25 cellular contexts compared by ENCODE assay signal in genomic region chr10:78513330-78513729, GRCh38.
DNase-seq lines count a peak whose midpoint lies in the region; ATAC-seq and TF ChIP-seq lines count a peak whose summit lies in the region.
"Had no signal": no experiment of that assay in that cellular context is flagged by ENCODE, and none has a peak within 500 bp of the region (broad histone marks: within the 10 kb centered on the region; RNA-seq: fewer than 3 reads in every experiment).

No MANE protein-coding gene starts in this region.

- H3K27me3 Mint-ChIP-seq in activated CD8-positive, alpha-beta T cell treated with anti-CD3 and anti-CD28 coated beads, Interleukin-2, amount 10 ng/mL, durations not matched to agents 7 days and 5 days (ENCODE audit: low read depth), result no peaks in the 10 kb centered on the region
- H3K27me3 Mint-ChIP-seq in activated CD8-positive, alpha-beta T cell treated with anti-CD3 and anti-CD28 coated beads for 36 hours, result no peaks in the 10 kb centered on the region
- H3K27me3 Mint-ChIP-seq: activated naive CD4-positive, alpha-beta T cell treated with anti-CD3 and anti-CD28 coated beads, Interleukin-2, amount 50 U/mL, for 24 hours had no signal

- CTCF ChIA-PET in activated CD8-positive, alpha-beta T cell treated with anti-CD3 and anti-CD28 coated beads, Interleukin-2, amount 10 ng/mL, durations not matched to agents 7 days and 5 days (lab: Charles Lee), result no interaction called here
- CTCF ChIA-PET in activated CD8-positive, alpha-beta T cell treated with anti-CD3 and anti-CD28 coated beads for 36 hours (lab: Charles Lee), result no interaction called here

- no peak overlapping the region for H3K27ac Mint-ChIP-seq in activated CD8-positive, alpha-beta T cell treated with anti-CD3 and anti-CD28 coated beads, Interleukin-2, amount 10 ng/mL, durations not matched to agents 7 days and 5 days
- no peak overlapping the region for H3K27ac Mint-ChIP-seq in activated CD8-positive, alpha-beta T cell treated with anti-CD3 and anti-CD28 coated beads for 36 hours
- H3K27ac Mint-ChIP-seq: B cell, nephron progenitor cell had no signal

- TF ChIP-seq CTCF in activated CD8-positive, alpha-beta T cell treated with anti-CD3 and anti-CD28 coated beads for 36 hours (IDR thresholded peaks at IDR 0.05), result no peak
- TF ChIP-seq CTCF in choroid plexus epithelial cell (conservative IDR thresholded peaks at IDR 0.05; ENCODE audit: low read depth, low read length) (no peak), uterus (IDR thresholded peaks at IDR 0.05) (no peak)

- no peaks in the 10 kb centered on the region for H3K36me3 ChIP-seq in uterus
- H3K36me3 ChIP-seq: SJSA1, thyroid gland had no signal

- no peaks in the 10 kb centered on the region for H3K4me1 Mint-ChIP-seq in activated CD8-positive, alpha-beta T cell treated with anti-CD3 and anti-CD28 coated beads, Interleukin-2, amount 10 ng/mL, durations not matched to agents 7 days and 5 days (ENCODE audit: low read depth)
- H3K4me1 Mint-ChIP-seq in activated CD8-positive, alpha-beta T cell treated with anti-CD3 and anti-CD28 coated beads for 36 hours (ENCODE audit: low read depth), result no peaks in the 10 kb centered on the region
- H3K4me1 Mint-ChIP-seq: activated naive CD4-positive, alpha-beta T cell treated with anti-CD3 and anti-CD28 coated beads, Interleukin-2, amount 50 U/mL, for 24 hours; B cell had no signal

- ATAC-seq in activated CD8-positive, alpha-beta T cell treated with anti-CD3 and anti-CD28 coated beads, Interleukin-2, amount 10 ng/mL, durations not matched to agents 7 days and 5 days, result no peak
- no peak for ATAC-seq in activated CD8-positive, alpha-beta T cell treated with anti-CD3 and anti-CD28 coated beads for 36 hours
- ATAC-seq in HG03469 (IDR thresholded peaks at IDR 0.05; ENCODE audit: unreplicated experiment) (no peak), HG02588 (IDR thresholded peaks at IDR 0.05; ENCODE audit: unreplicated experiment) (no peak)
- ATAC-seq: sciatic nerve; stimulated activated naive CD8-positive, alpha-beta T cell treated with anti-CD3 and anti-CD28 coated beads, Interleukin-15, Interleukin-2, amounts not matched to agents 100 U/mL and 50 U/mL, for 24 hours had no signal

- POLR2A ChIA-PET in activated CD8-positive, alpha-beta T cell treated with anti-CD3 and anti-CD28 coated beads, Interleukin-2, amount 10 ng/mL, durations not matched to agents 7 days and 5 days (lab: Charles Lee), result no interaction called here
- POLR2A ChIA-PET in activated CD8-positive, alpha-beta T cell treated with anti-CD3 and anti-CD28 coated beads for 36 hours (lab: Charles Lee), result no interaction called here

- DNase-seq in activated CD8-positive, alpha-beta T cell treated with anti-CD3 and anti-CD28 coated beads, Interleukin-2, amount 10 ng/mL, durations not matched to agents 7 days and 5 days, result peak; percentile 4
- no peak for DNase-seq in activated CD8-positive, alpha-beta T cell treated with anti-CD3 and anti-CD28 coated beads for 36 hours
- peak; percentile 28 for DNase-seq in choroid plexus epithelial cell (ENCODE audit: low read depth)
- DNase-seq in myocyte (ENCODE audit: low read depth), result peak; percentile 25
- DNase-seq in uterus, result no peak
- no peak for DNase-seq in H4 (ENCODE audit: low spot score)
- DNase-seq: anterior cingulate cortex; dorsolateral prefrontal cortex; GDM1; glutamatergic neuron; GOT3; KBM-7; MM.1S; NCI-H1436; NCI-H2107; nephron progenitor cell; stimulated activated naive CD8-positive, alpha-beta T cell treated with anti-CD3 and anti-CD28 coated beads, Interleukin-15, Interleukin-2, amounts not matched to agents 100 U/mL and 50 U/mL, for 24 hours had no signal

- H3K9me3 Mint-ChIP-seq in activated CD8-positive, alpha-beta T cell treated with anti-CD3 and anti-CD28 coated beads, Interleukin-2, amount 10 ng/mL, durations not matched to agents 7 days and 5 days (ENCODE audit: insufficient read depth), result no peaks in the 10 kb centered on the region
- H3K9me3 Mint-ChIP-seq in activated CD8-positive, alpha-beta T cell treated with anti-CD3 and anti-CD28 coated beads for 36 hours, result no peaks in the 10 kb centered on the region
- H3K9me3 Mint-ChIP-seq: activated naive CD4-positive, alpha-beta T cell treated with anti-CD3 and anti-CD28 coated beads, Interleukin-2, amount 50 U/mL, for 24 hours; nephron progenitor cell had no signal

- peak overlapping the region; percentile 76 to 86 for H3K27ac ChIP-seq in uterus
- H3K27ac ChIP-seq: dorsolateral prefrontal cortex, parathyroid adenoma, SJSA1, thyroid gland had no signal

- H3K36me3 Mint-ChIP-seq in activated CD8-positive, alpha-beta T cell treated with anti-CD3 and anti-CD28 coated beads, Interleukin-2, amount 10 ng/mL, durations not matched to agents 7 days and 5 days (ENCODE audit: low read depth), result no peaks in the 10 kb centered on the region
- no peaks in the 10 kb centered on the region for H3K36me3 Mint-ChIP-seq in activated CD8-positive, alpha-beta T cell treated with anti-CD3 and anti-CD28 coated beads for 36 hours (ENCODE audit: low read depth)
- H3K36me3 Mint-ChIP-seq: activated naive CD4-positive, alpha-beta T cell treated with anti-CD3 and anti-CD28 coated beads, Interleukin-2, amount 50 U/mL, for 24 hours had no signal

- TF ChIP-seq POLR2A in uterus (IDR thresholded peaks at IDR 0.05), result no peak

- intact Hi-C loops in activated CD8-positive, alpha-beta T cell treated with anti-CD3 and anti-CD28 coated beads for 36 hours (cut with micrococcal nuclease), result no loop called here
- intact Hi-C loops in uterus (cut with DNase I; ENCODE audit: low total_unique reads), result no loop called here

- no peak overlapping the region for H3K4me3 ChIP-seq in choroid plexus epithelial cell (ENCODE audit: low read depth, low read length)
- no peak overlapping the region for H3K4me3 ChIP-seq in uterus
- H3K4me3 ChIP-seq: dorsolateral prefrontal cortex, SJSA1, thyroid gland had no signal

- no peak overlapping the region for H3K4me3 Mint-ChIP-seq in activated CD8-positive, alpha-beta T cell treated with anti-CD3 and anti-CD28 coated beads, Interleukin-2, amount 10 ng/mL, durations not matched to agents 7 days and 5 days
- H3K4me3 Mint-ChIP-seq in activated CD8-positive, alpha-beta T cell treated with anti-CD3 and anti-CD28 coated beads for 36 hours, result no peak overlapping the region
- H3K4me3 Mint-ChIP-seq: activated naive CD4-positive, alpha-beta T cell treated with anti-CD3 and anti-CD28 coated beads, Interleukin-2, amount 50 U/mL, for 24 hours; B cell; nephron progenitor cell had no signal

- H3K27me3 ChIP-seq in uterus, result no peaks in the 10 kb centered on the region
- H3K27me3 ChIP-seq: SJSA1, thyroid gland had no signal

- peaks cover 24 to 31% of the 10 kb centered on the region in 2 donors for H3K4me1 ChIP-seq in uterus

- no peaks in the 10 kb centered on the region for H3K9me3 ChIP-seq in uterus
- H3K9me3 ChIP-seq: SJSA1, thyroid gland had no signal

Comparison
In these comparisons a context has a peak if more than half of its experiments do, and no peak if none do; other contexts are left out.
1. DNase-seq: peak in activated CD8-positive, alpha-beta T cell treated with anti-CD3 and anti-CD28 coated beads, Interleukin-2, amount 10 ng/mL, durations not matched to agents 7 days and 5 days (single experiment), choroid plexus epithelial cell (single experiment) and myocyte (single experiment); none in activated CD8-positive, alpha-beta T cell treated with anti-CD3 and anti-CD28 coated beads for 36 hours (single experiment), uterus (0 of 2) and H4 (single experiment).